In genomic region chr5:142872795-142873194, GRCh38 we compare ENCODE assay signal across 11 cellular contexts.
DNase-seq lines count a peak whose midpoint lies in the region; ATAC-seq, FAIRE-seq and TF ChIP-seq lines count a peak whose summit lies in the region.
"Had no signal": no experiment of that assay in that cellular context is flagged by ENCODE, and none has a peak within 500 bp of the region (broad histone marks: within the 10 kb centered on the region; RNA-seq: fewer than 3 reads in every experiment).

No MANE protein-coding gene starts in this region.

- no peaks in the 10 kb centered on the region for H3K79me2 ChIP-seq in osteoblast (ENCODE audit: insufficient read depth, low read length)

- DNase-seq in H54 (ENCODE audit: insufficient read length, low spot score), result peak; percentile 63
- DNase-seq in RPMI8226, result peak; percentile 39
- DNase-seq in osteoblast (ENCODE audit: insufficient read length, low spot score, missing footprints), result peak; percentile 42
- DNase-seq in stimulated activated CD4-positive, alpha-beta T cell treated with anti-CD3 and anti-CD28 coated beads, Interleukin-4, amount 100 ng/mL, for 24 hours, result no peak
- no peak for DNase-seq in tibial artery
- DNase-seq: activated naive CD4-positive, alpha-beta T cell treated with anti-CD3 and anti-CD28 coated beads, Interleukin-2, amount 10 ng/mL, durations not matched to agents 7 days and 5 days; immature natural killer cell had no signal

- ATAC-seq in esophagus mucosa, result peak; percentile 70
- no peak for ATAC-seq in GM18907 (IDR thresholded peaks at IDR 0.05; ENCODE audit: unreplicated experiment)
- ATAC-seq in GM19351 (IDR thresholded peaks at IDR 0.05; ENCODE audit: unreplicated experiment), result no peak
- ATAC-seq: activated CD4-positive, CD25-positive, alpha-beta regulatory T cell treated with anti-CD3 and anti-CD28 coated beads, Interleukin-2, amount 50 U/mL, for 24 hours had no signal

- no peak overlapping the region for H3K4me3 ChIP-seq in osteoblast (ENCODE audit: insufficient read depth, low read length)
- no peak overlapping the region for H3K4me3 ChIP-seq in tibial artery

- H2AFZ ChIP-seq in osteoblast (ENCODE audit: low read length), result no peak overlapping the region

- peaks cover 27% of the 10 kb centered on the region for H3K4me1 ChIP-seq in osteoblast (ENCODE audit: insufficient read depth, low read length)
- peaks cover 0 to 73% (median 57%) of the 10 kb centered on the region in 4 donors for H3K4me1 ChIP-seq in tibial artery

- TF ChIP-seq POLR2A in H54 (IDR thresholded peaks at IDR 0.05; ENCODE audit: low read depth, low read length), result no peak

- TF ChIP-seq CTCF in osteoblast (IDR thresholded peaks at IDR 0.05; ENCODE audit: extremely low read depth, low read depth, low read length) (no peak), tibial artery (IDR thresholded peaks at IDR 0.05) (no peak)

- no peaks in the 10 kb centered on the region for H4K20me1 ChIP-seq in osteoblast (ENCODE audit: insufficient read depth, low read length)

- peak; percentile 91 for FAIRE-seq in H54 (lab: Jason Lieb, UNC)

- no peaks in the 10 kb centered on the region for H3K36me3 ChIP-seq in osteoblast (ENCODE audit: insufficient read depth, low read length)
- H3K36me3 ChIP-seq in tibial artery, result no peaks in the 10 kb centered on the region

- intact Hi-C loops in tibial artery (cut with DNase I; ENCODE audit: low total_unique reads), result no loop called here

- H3K27me3 ChIP-seq in osteoblast (ENCODE audit: insufficient read depth, low read length), result peaks cover 3% of the 10 kb centered on the region
- no peaks in the 10 kb centered on the region for H3K27me3 ChIP-seq in tibial artery

- no peak overlapping the region for H3K4me2 ChIP-seq in osteoblast (ENCODE audit: insufficient read depth, low read length)

- H3K9me3 ChIP-seq in osteoblast (ENCODE audit: low read depth, low read length), result no peaks in the 10 kb centered on the region
- H3K9me3 ChIP-seq in tibial artery, result no peaks in the 10 kb centered on the region

- H3K27ac ChIP-seq in osteoblast (ENCODE audit: low read depth, low read length) (no peak overlapping the region), tibial artery (peak overlapping the region in 1 of 2 donors; percentile 18)

Comparison
In these comparisons a context has a peak if more than half of its experiments do, and no peak if none do; other contexts are left out.
1. DNase-seq: peak in H54 (single experiment), RPMI8226 (single experiment) and osteoblast (single experiment); none in stimulated activated CD4-positive, alpha-beta T cell treated with anti-CD3 and anti-CD28 coated beads, Interleukin-4, amount 100 ng/mL, for 24 hours (single experiment) and tibial artery (0 of 2).